13 cellular contexts compared by ENCODE assay signal in genomic region chr11:35373284-35373933, GRCh38. TPM values are rescaled to one million over a fixed set of nuclear protein-coding genes. Genes with fewer than 3 reads are reported as not detected.
DNase-seq lines count a peak whose midpoint lies in the region; ATAC-seq and TF ChIP-seq lines count a peak whose summit lies in the region.
"Had no signal": no experiment of that assay in that cellular context is flagged by ENCODE, and none has a peak within 500 bp of the region (broad histone marks: within the 10 kb centered on the region; RNA-seq: fewer than 3 reads in every experiment).

No MANE protein-coding gene starts in this region.

- H3K4me3 ChIP-seq in mammary epithelial cell (replicated peaks in 1 of 3; ENCODE audit: insufficient read depth in 1 of 3, low read depth in 2 of 3, low read length in 3 of 3) (no peak overlapping the region), PC-3 (ENCODE audit: low read length) (no peak overlapping the region), upper lobe of left lung (no peak overlapping the region), tibial artery (no peak overlapping the region)

- no peaks in the 10 kb centered on the region for H3K9me3 Mint-ChIP-seq in MCF 10A (ENCODE audit: unreplicated experiment)
- H3K9me3 Mint-ChIP-seq: activated naive CD8-positive, alpha-beta T cell treated with anti-CD3 and anti-CD28 coated beads, Interleukin-2, amount 50 U/mL, for 24 hours had no signal

- H3K36me3 ChIP-seq in mammary epithelial cell (ENCODE audit: insufficient read depth, low read length), result no peaks in the 10 kb centered on the region
- H3K36me3 ChIP-seq in PC-3 (ENCODE audit: low read depth, low read length), result no peaks in the 10 kb centered on the region
- H3K36me3 ChIP-seq in upper lobe of left lung, result no peaks in the 10 kb centered on the region
- no peaks in the 10 kb centered on the region for H3K36me3 ChIP-seq in tibial artery

- H3K27me3 ChIP-seq in mammary epithelial cell (ENCODE audit: insufficient read depth, low read length) (no peaks in the 10 kb centered on the region), PC-3 (ENCODE audit: low read length) (no peaks in the 10 kb centered on the region), upper lobe of left lung (no peaks in the 10 kb centered on the region), tibial artery (no peaks in the 10 kb centered on the region)

- intact Hi-C loops in MCF 10A (cut with micrococcal nuclease), result no loop called here
- intact Hi-C loops in mammary epithelial cell (cut with micrococcal nuclease), result no loop called here
- intact Hi-C loops in PC-3 (cut with micrococcal nuclease), result no loop called here
- intact Hi-C loops in left ventricle myocardium superior (cut with micrococcal nuclease), result no loop called here
- intact Hi-C loops in tibial artery (cut with DNase I; ENCODE audit: low total_unique reads), result loop anchor here (10.0 kb wide), 1 partner anchor 109 kb away; no protein-coding TSS in a partner anchor

- CTCF ChIA-PET in MCF 10A (lab: Yijun Ruan, JAX), result interaction anchor here (0.6 to 2.1 kb wide), 7 partner anchors 11 to 977 kb away, joined by 3 to 9 read pairs (median 3); no protein-coding TSS in a partner anchor
- CTCF ChIA-PET in mammary epithelial cell (lab: Charles Lee; ENCODE audit: low non-redundant PET), result no interaction called here
- CTCF ChIA-PET in PC-3 (lab: Charles Lee), result interaction anchor here (0.6 kb wide), 1 partner anchor 311 kb away, joined by 3 read pairs; no protein-coding TSS in a partner anchor

- no peaks in the 10 kb centered on the region for H3K9me2 ChIP-seq in PC-3 (replicated peaks; ENCODE audit: low read length)

- no peak for TF ChIP-seq CTCF in MCF 10A (IDR thresholded peaks at IDR 0.05; ENCODE audit: unreplicated experiment)
- TF ChIP-seq CTCF in mammary epithelial cell (conservative IDR thresholded peaks at IDR 0.05 in 1 of 2, IDR thresholded peaks at IDR 0.05 in 1 of 2; ENCODE audit: extremely low read depth in 1 of 2, insufficient read depth in 1 of 2, low read depth in 1 of 2, low read length in 2 of 2), result no peak
- TF ChIP-seq CTCF in PC-3 (conservative IDR thresholded peaks at IDR 0.05; ENCODE audit: low read depth, low read length), result no peak
- no peak for TF ChIP-seq CTCF in upper lobe of left lung (IDR thresholded peaks at IDR 0.05)
- TF ChIP-seq CTCF in tibial artery (IDR thresholded peaks at IDR 0.05), result no peak

- in situ Hi-C loops in mammary epithelial cell (cut with MboI; ENCODE audit: low sequenced_read_pairs in 2 of 2), result no loop called here

- H3K4me1 ChIP-seq in mammary epithelial cell (ENCODE audit: insufficient read depth, low read length) (no peaks in the 10 kb centered on the region), PC-3 (ENCODE audit: insufficient read depth, low read length) (no peaks in the 10 kb centered on the region), upper lobe of left lung (no peaks in the 10 kb centered on the region), tibial artery (peaks cover 0 to 6% (median 0%) of the 10 kb centered on the region in 4 donors)

- no peaks in the 10 kb centered on the region for H3K79me2 ChIP-seq in mammary epithelial cell (ENCODE audit: insufficient read depth, low read length)
- H3K79me2 ChIP-seq in PC-3 (ENCODE audit: low read length), result no peaks in the 10 kb centered on the region

- H3K27ac Mint-ChIP-seq in MCF 10A (ENCODE audit: low read depth, unreplicated experiment), result peak overlapping the region; percentile 1
- H3K27ac Mint-ChIP-seq: activated naive CD8-positive, alpha-beta T cell treated with anti-CD3 and anti-CD28 coated beads, Interleukin-2, amount 50 U/mL, for 24 hours had no signal

- H3K9ac ChIP-seq in mammary epithelial cell (ENCODE audit: insufficient read depth, low read length) (no peak overlapping the region), PC-3 (ENCODE audit: low read length) (no peak overlapping the region)

- 97% methylated on average over 2 of the region's 2 CpGs for WGBS in mammary epithelial cell (ENCODE audit: low coverage, missing lambda C conversion rate)
- WGBS in upper lobe of left lung, 2 donors, result 79 to 85% methylated on average over 2 of the region's 2 CpGs

- H3F3A ChIP-seq in PC-3 (ENCODE audit: low read length, unreplicated experiment), result no peaks in the 10 kb centered on the region

- no peak for TF ChIP-seq EP300 in upper lobe of left lung (IDR thresholded peaks at IDR 0.05)

- no peaks in the 10 kb centered on the region for H3K9me3 ChIP-seq in mammary epithelial cell (replicated peaks; ENCODE audit: insufficient read depth, low read length)
- H3K9me3 ChIP-seq in PC-3 (ENCODE audit: low read length), result no peaks in the 10 kb centered on the region
- no peaks in the 10 kb centered on the region for H3K9me3 ChIP-seq in upper lobe of left lung
- no peaks in the 10 kb centered on the region for H3K9me3 ChIP-seq in tibial artery

- TF ChIP-seq POLR2A in upper lobe of left lung (IDR thresholded peaks at IDR 0.05), result no peak

- H2AFZ ChIP-seq in mammary epithelial cell (ENCODE audit: low read depth, low read length) (no peak overlapping the region), PC-3 (ENCODE audit: low read length) (no peak overlapping the region)

- H3K36me3 Mint-ChIP-seq in MCF 10A (ENCODE audit: insufficient read depth, unreplicated experiment), result no peaks in the 10 kb centered on the region

- no peak for ATAC-seq in PC-3
- peak; percentile 79 for ATAC-seq in left ventricle myocardium superior
- ATAC-seq in upper lobe of left lung (ENCODE audit: low FRiP score in 2 of 2), result peak; percentile 16 to 52
- ATAC-seq: activated naive CD8-positive, alpha-beta T cell treated with anti-CD3 and anti-CD28 coated beads, Interleukin-2, amount 50 U/mL, for 24 hours had no signal

- dilution Hi-C loops in mammary epithelial cell (cut with HindIII; ENCODE audit: low sequenced_read_pairs), result no loop called here

- H3K4me2 ChIP-seq in mammary epithelial cell (ENCODE audit: insufficient read depth, low read depth, low read length) (no peak overlapping the region), PC-3 (ENCODE audit: low read length) (no peak overlapping the region)

- H3K4me1 Mint-ChIP-seq in MCF 10A (ENCODE audit: insufficient read depth, unreplicated experiment), result no peaks in the 10 kb centered on the region

- H3K27ac ChIP-seq in mammary epithelial cell (ENCODE audit: insufficient read depth, low read depth, low read length) (no peak overlapping the region), PC-3 (ENCODE audit: low read length) (no peak overlapping the region), upper lobe of left lung (no peak overlapping the region), tibial artery (no peak overlapping the region)

- BruUV-seq in MCF 10A (replicated peaks; lab: Mats Ljungman, UMichigan) (no TSS peak), mammary epithelial cell (replicated peaks; lab: Mats Ljungman, UMichigan) (no TSS peak), PC-3 (replicated peaks; lab: Mats Ljungman, UMichigan) (no TSS peak)

- DNase-seq in MCF 10A (ENCODE audit: unreplicated experiment), result no peak
- no peak for DNase-seq in mammary epithelial cell
- peak; percentile 25 for DNase-seq in PC-3
- DNase-seq in left ventricle myocardium superior, result no peak
- DNase-seq in upper lobe of left lung, result no peak
- no peak for DNase-seq in AML-193 (lab: John Stamatoyannopoulos, UW)
- DNase-seq in cerebellum (ENCODE audit: low spot score), result no peak
- no peak for DNase-seq in tibial artery
- DNase-seq: activated naive CD8-positive, alpha-beta T cell treated with anti-CD3 and anti-CD28 coated beads, Interleukin-2, amount 50 U/mL, for 24 hours; dermis blood vessel endothelial cell; DMS153; left cardiac atrium; trophoblast cell had no signal

- no peaks in the 10 kb centered on the region for H4K20me1 ChIP-seq in mammary epithelial cell (ENCODE audit: insufficient read depth, low read length)
- H4K20me1 ChIP-seq in PC-3 (ENCODE audit: low read length), result no peaks in the 10 kb centered on the region

- POLR2A ChIA-PET in MCF 10A (lab: Yijun Ruan, JAX), result interaction anchor here (0.6 to 1.7 kb wide), 4 partner anchors 21 to 130 kb away, joined by 3 to 5 read pairs (median 4); no protein-coding TSS in a partner anchor
- POLR2A ChIA-PET in PC-3 (lab: Charles Lee; ENCODE audit: unreplicated experiment), result no interaction called here

- no peak overlapping the region for H3K4me3 Mint-ChIP-seq in MCF 10A (ENCODE audit: unreplicated experiment)
- H3K4me3 Mint-ChIP-seq: activated naive CD8-positive, alpha-beta T cell treated with anti-CD3 and anti-CD28 coated beads, Interleukin-2, amount 50 U/mL, for 24 hours had no signal

- no peaks in the 10 kb centered on the region for H3K27me3 Mint-ChIP-seq in MCF 10A (ENCODE audit: insufficient read depth, unreplicated experiment)

RNA-seq across cellular contexts. Expression of gene SLC1A2, which starts 45.9 kb away (rescaled TPM):
- total RNA-seq in MCF 10A (2022) (not detected in 2 replicates), mammary epithelial cell (1 to 10 TPM in 1 of 2 donors, under 1 TPM in 1; 0.09 to 2.7 TPM), PC-3 (2014; rRNA removed) (0.18 TPM in 1 of 2 replicates, not detected in the other), left ventricle myocardium superior (2.7 TPM), upper lobe of left lung (1 to 10 TPM; 1.5 to 3.1 (median 2.0) TPM), cerebellum (135 TPM)
- not detected for polyA plus RNA-seq in mammary epithelial cell
- polyA minus RNA-seq in mammary epithelial cell, result 0.05 TPM
- total RNA-seq: dermis blood vessel endothelial cell had no signal

Comparison
In these comparisons a context has a peak if more than half of its experiments do, and no peak if none do; other contexts are left out.
1. RNA of gene SLC1A2, which starts 45.9 kb away (total RNA-seq): 135 TPM in cerebellum (single experiment); 2.7 TPM in left ventricle myocardium superior (single experiment), 0.09 to 2.7 TPM in mammary epithelial cell, 1.5 to 3.1 TPM in upper lobe of left lung, 0.18 TPM in PC-3 and not detected in MCF 10A; every median in the first group is over 10 times any median in the second.